Comparison of ENCODE assay signal across 15 cellular contexts in genomic region chr4:88618782-88619485, GRCh38.
"Had no signal": no experiment of that assay in that cellular context is flagged by ENCODE, and none has a peak within 500 bp of the region (broad histone marks: within the 10 kb centered on the region; RNA-seq: fewer than 3 reads in every experiment).

No MANE protein-coding gene starts in this region.

- H3K9me3 ChIP-seq: colonic mucosa, pancreas had no signal

- H3K4me1 Mint-ChIP-seq: neural progenitor cell had no signal

- H3K9ac ChIP-seq: neural progenitor cell had no signal

- H3K27me3 ChIP-seq: cardiac muscle cell, colonic mucosa, neural progenitor cell, pancreas, transverse colon had no signal

- H3K36me3 ChIP-seq: cardiac muscle cell, colonic mucosa, neural progenitor cell, pancreas, transverse colon, WERI-Rb-1 had no signal

- DNase-seq: activated CD4-positive, alpha-beta T cell treated with anti-CD3 and anti-CD28 coated beads for 4 hours; activated CD8-positive, alpha-beta memory T cell treated with anti-CD3 and anti-CD28 coated beads, Interleukin-2, amount 50 U/mL, for 48 hours; activated CD8-positive, alpha-beta T cell treated with anti-CD3 and anti-CD28 coated beads for 36 hours; activated naive CD4-positive, alpha-beta T cell treated with Interleukin-2 at 50 U/mL for 16 hours; activated naive CD8-positive, alpha-beta T cell treated with anti-CD3 and anti-CD28 coated beads, Interleukin-2, amount 50 U/mL, for 24 hours; colonic mucosa; foreskin melanocyte; pancreas; retina; small intestine; T-cell; transverse colon; WERI-Rb-1 had no signal

- H2AFZ ChIP-seq: neural progenitor cell had no signal

- H3K4me3 ChIP-seq: cardiac muscle cell, colonic mucosa, neural progenitor cell, pancreas, transverse colon had no signal

- ATAC-seq: activated CD8-positive, alpha-beta T cell treated with anti-CD3 and anti-CD28 coated beads for 36 hours; activated naive CD8-positive, alpha-beta T cell treated with anti-CD3 and anti-CD28 coated beads, Interleukin-2, amount 50 U/mL, for 24 hours; T-cell had no signal

- H3K27me3 Mint-ChIP-seq: activated CD8-positive, alpha-beta T cell treated with anti-CD3 and anti-CD28 coated beads for 36 hours; activated naive CD8-positive, alpha-beta T cell treated with anti-CD3 and anti-CD28 coated beads, Interleukin-2, amount 50 U/mL, for 24 hours; T-cell had no signal

- H3K36me3 Mint-ChIP-seq: neural progenitor cell had no signal

- H3K4me3 Mint-ChIP-seq: activated CD8-positive, alpha-beta T cell treated with anti-CD3 and anti-CD28 coated beads for 36 hours; activated naive CD8-positive, alpha-beta T cell treated with anti-CD3 and anti-CD28 coated beads, Interleukin-2, amount 50 U/mL, for 24 hours; neural progenitor cell; T-cell had no signal

- H3K4me1 ChIP-seq: colonic mucosa, neural progenitor cell had no signal

- H3K4me2 ChIP-seq: neural progenitor cell had no signal

- H3K27ac Mint-ChIP-seq: activated CD8-positive, alpha-beta T cell treated with anti-CD3 and anti-CD28 coated beads for 36 hours; activated naive CD8-positive, alpha-beta T cell treated with anti-CD3 and anti-CD28 coated beads, Interleukin-2, amount 50 U/mL, for 24 hours; neural progenitor cell; T-cell had no signal

- H3K27ac ChIP-seq: cardiac muscle cell, colonic mucosa, neural progenitor cell, pancreas, transverse colon, WERI-Rb-1 had no signal
